ENCODE assay signal across 8 cellular contexts in the genomic region with DNA sequence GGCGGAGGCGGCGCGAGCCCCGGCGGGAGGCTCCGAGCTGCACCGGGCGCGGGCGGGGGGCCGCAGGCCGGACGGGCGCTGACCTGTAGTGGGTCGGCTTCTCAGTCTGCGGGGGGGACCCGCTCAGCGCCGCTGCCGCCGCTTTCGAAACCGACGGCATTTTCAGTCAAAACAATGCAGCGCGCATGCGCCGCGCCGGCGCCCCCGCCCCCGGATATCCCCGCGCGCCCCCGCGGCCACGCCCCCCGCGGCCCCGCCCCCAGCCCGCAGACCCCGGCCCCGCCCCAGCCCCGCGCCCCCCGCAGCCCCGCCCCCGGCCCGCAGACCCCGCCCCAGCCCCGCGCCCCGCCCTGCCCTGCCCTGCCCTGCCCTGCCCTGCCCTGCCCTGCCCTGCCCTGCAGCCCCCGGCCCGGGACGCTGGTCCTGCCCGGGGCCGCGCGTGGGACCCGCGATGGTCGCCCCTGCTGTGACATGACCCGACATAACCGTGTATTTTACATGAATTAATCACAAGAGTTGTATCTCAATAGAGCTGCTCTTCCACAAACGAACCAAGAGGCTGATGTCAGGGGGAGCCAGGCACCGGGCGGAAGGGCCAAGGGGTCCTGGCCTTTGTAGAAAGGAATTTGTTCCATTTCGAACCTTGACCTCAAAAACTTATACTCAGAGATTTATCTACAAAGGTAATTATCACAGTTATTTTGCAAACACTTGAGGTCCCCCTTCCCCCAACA. TPM values are rescaled to one million over a fixed set of nuclear protein-coding genes. Genes with fewer than 3 reads are reported as not detected.
A peak's percentile ranks its signal among the peaks of the same experiment; 100 is the strongest.
DNase-seq lines count a peak whose midpoint lies in the region; ATAC-seq and TF ChIP-seq lines count a peak whose summit lies in the region.

A gene with protein sequence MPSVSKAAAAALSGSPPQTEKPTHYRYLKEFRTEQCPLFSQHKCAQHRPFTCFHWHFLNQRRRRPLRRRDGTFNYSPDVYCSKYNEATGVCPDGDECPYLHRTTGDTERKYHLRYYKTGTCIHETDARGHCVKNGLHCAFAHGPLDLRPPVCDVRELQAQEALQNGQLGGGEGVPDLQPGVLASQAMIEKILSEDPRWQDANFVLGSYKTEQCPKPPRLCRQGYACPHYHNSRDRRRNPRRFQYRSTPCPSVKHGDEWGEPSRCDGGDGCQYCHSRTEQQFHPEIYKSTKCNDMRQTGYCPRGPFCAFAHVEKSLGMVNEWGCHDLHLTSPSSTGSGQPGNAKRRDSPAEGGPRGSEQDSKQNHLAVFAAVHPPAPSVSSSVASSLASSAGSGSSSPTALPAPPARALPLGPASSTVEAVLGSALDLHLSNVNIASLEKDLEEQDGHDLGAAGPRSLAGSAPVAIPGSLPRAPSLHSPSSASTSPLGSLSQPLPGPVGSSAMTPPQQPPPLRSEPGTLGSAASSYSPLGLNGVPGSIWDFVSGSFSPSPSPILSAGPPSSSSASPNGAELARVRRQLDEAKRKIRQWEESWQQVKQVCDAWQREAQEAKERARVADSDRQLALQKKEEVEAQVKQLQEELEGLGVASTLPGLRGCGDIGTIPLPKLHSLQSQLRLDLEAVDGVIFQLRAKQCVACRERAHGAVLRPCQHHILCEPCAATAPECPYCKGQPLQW (minus strand): TSS at position 173 of the 734 bp plus-strand sequence. CDS start 13 bp downstream, at position 160.

- peak within 1 kb of the TSS; percentile 86 for H3K27ac Mint-ChIP-seq in activated naive CD4-positive, alpha-beta T cell treated with anti-CD3 and anti-CD28 coated beads for 36 hours

- no peaks in the 10 kb centered on the region for H3K9me3 Mint-ChIP-seq in activated naive CD4-positive, alpha-beta T cell treated with anti-CD3 and anti-CD28 coated beads for 36 hours

- TF ChIP-seq CTCF in omental fat pad (IDR thresholded peaks at IDR 0.05): no peak
- no peak for TF ChIP-seq CTCF in suprapubic skin (IDR thresholded peaks at IDR 0.05)

- 28% methylated on average over 4 of the region's 72 CpGs for WGBS in suprapubic skin

- no peaks in the 10 kb centered on the region for H3K27me3 ChIP-seq in SJCRH30
- no peaks in the 10 kb centered on the region for H3K27me3 ChIP-seq in suprapubic skin

- H3K4me3 Mint-ChIP-seq in activated naive CD4-positive, alpha-beta T cell treated with anti-CD3 and anti-CD28 coated beads for 36 hours: peak within 1 kb of the TSS; percentile 84

- peaks cover 3% of the 10 kb centered on the region for H3K36me3 Mint-ChIP-seq in activated naive CD4-positive, alpha-beta T cell treated with anti-CD3 and anti-CD28 coated beads for 36 hours (ENCODE audit: low read depth)

- H3K4me1 Mint-ChIP-seq in activated naive CD4-positive, alpha-beta T cell treated with anti-CD3 and anti-CD28 coated beads for 36 hours (ENCODE audit: low read depth): peaks cover 32% of the 10 kb centered on the region

- H3K27ac ChIP-seq in SJCRH30: peak within 1 kb of the TSS; percentile 52
- peak within 1 kb of the TSS; percentile 90 for H3K27ac ChIP-seq in suprapubic skin

- H3K27me3 Mint-ChIP-seq in activated naive CD4-positive, alpha-beta T cell treated with anti-CD3 and anti-CD28 coated beads for 36 hours (ENCODE audit: low read depth): no peaks in the 10 kb centered on the region

- peak; percentile 23 for ATAC-seq in HG03520 (IDR thresholded peaks at IDR 0.05; ENCODE audit: unreplicated experiment)
- peak; percentile 62 for ATAC-seq in omental fat pad (ENCODE audit: low FRiP score)

- H3K4me3 ChIP-seq in SJCRH30: peak within 1 kb of the TSS; percentile 85
- peak within 1 kb of the TSS; percentile 97 for H3K4me3 ChIP-seq in suprapubic skin

- TF ChIP-seq POLR2A in suprapubic skin (IDR thresholded peaks at IDR 0.05): no peak

- no peak for TF ChIP-seq EP300 in suprapubic skin (IDR thresholded peaks at IDR 0.05)

- DNase-seq in NCI-H1436 (lab: John Stamatoyannopoulos, UW) (peak; percentile 71), NCI-H1436 treated with DMSO at 0.1 percent for 48 hours (lab: John Stamatoyannopoulos, UW) (no peak), SJCRH30 (peak; percentile 74 to 77), glomerular endothelial cell (ENCODE audit: extremely low read depth, low read depth, low spot score) (no peak), omental fat pad (ENCODE audit: low spot score) (peak; percentile 37), suprapubic skin (ENCODE audit: low spot score in 2 of 2) (peak in 1 of 2 donors; percentile 82)
- peak; percentile 79 for DNase-seq in activated naive CD4-positive, alpha-beta T cell treated with anti-CD3 and anti-CD28 coated beads for 36 hours

- CTCF ChIA-PET in activated naive CD4-positive, alpha-beta T cell treated with anti-CD3 and anti-CD28 coated beads for 36 hours (lab: Charles Lee): interaction anchor here (1.1 kb wide), 1 partner anchor 113 kb away, joined by 3 read pairs; no protein-coding TSS in a partner anchor

- H3K36me3 ChIP-seq in SJCRH30: no peaks in the 10 kb centered on the region
- peaks cover 22% of the 10 kb centered on the region for H3K36me3 ChIP-seq in suprapubic skin

- no peaks in the 10 kb centered on the region for H3K9me3 ChIP-seq in SJCRH30 (replicated peaks)
- H3K9me3 ChIP-seq in suprapubic skin: no peaks in the 10 kb centered on the region

- no peaks in the 10 kb centered on the region for H3K4me1 ChIP-seq in SJCRH30
- peaks cover 50% of the 10 kb centered on the region for H3K4me1 ChIP-seq in suprapubic skin

- intact Hi-C loops in activated naive CD4-positive, alpha-beta T cell treated with anti-CD3 and anti-CD28 coated beads for 36 hours (cut with micrococcal nuclease): loop anchor here (5.0 kb wide), 1 partner anchor 37 kb away; no protein-coding TSS in a partner anchor

RNA-seq across cellular contexts. Expression of the gene that starts here (rescaled TPM):
- total RNA-seq in SJCRH30 (2014; rRNA removed; shearing (Covaris generic)): 8.7 and 9.8 TPM in 2 replicates
- total RNA-seq in activated naive CD4-positive, alpha-beta T cell treated with anti-CD3 and anti-CD28 coated beads for 36 hours: 10 to 100 TPM; 35.9 to 38.4 TPM
- total RNA-seq in glomerular endothelial cell: 16.7 and 27.3 TPM in 2 replicates
- total RNA-seq in omental fat pad: 10 to 100 TPM in 3 of 4 donors, 1 to 10 TPM in 1; 8.6 to 36.9 (median 14.2) TPM
- total RNA-seq in suprapubic skin: 10 to 100 TPM; 13.0 to 81.0 (median 33.4) TPM

Comparison
In these comparisons a context has a peak if more than half of its experiments do, and no peak if none do; other contexts are left out.
1. DNase-seq: peak in NCI-H1436 (single experiment), SJCRH30 (2 of 2), activated naive CD4-positive, alpha-beta T cell treated with anti-CD3 and anti-CD28 coated beads for 36 hours (single experiment) and omental fat pad (single experiment); none in NCI-H1436 treated with DMSO at 0.1 percent for 48 hours (single experiment) and glomerular endothelial cell (single experiment).